ENCODE assay signal across 1 cellular context in the genomic region with DNA sequence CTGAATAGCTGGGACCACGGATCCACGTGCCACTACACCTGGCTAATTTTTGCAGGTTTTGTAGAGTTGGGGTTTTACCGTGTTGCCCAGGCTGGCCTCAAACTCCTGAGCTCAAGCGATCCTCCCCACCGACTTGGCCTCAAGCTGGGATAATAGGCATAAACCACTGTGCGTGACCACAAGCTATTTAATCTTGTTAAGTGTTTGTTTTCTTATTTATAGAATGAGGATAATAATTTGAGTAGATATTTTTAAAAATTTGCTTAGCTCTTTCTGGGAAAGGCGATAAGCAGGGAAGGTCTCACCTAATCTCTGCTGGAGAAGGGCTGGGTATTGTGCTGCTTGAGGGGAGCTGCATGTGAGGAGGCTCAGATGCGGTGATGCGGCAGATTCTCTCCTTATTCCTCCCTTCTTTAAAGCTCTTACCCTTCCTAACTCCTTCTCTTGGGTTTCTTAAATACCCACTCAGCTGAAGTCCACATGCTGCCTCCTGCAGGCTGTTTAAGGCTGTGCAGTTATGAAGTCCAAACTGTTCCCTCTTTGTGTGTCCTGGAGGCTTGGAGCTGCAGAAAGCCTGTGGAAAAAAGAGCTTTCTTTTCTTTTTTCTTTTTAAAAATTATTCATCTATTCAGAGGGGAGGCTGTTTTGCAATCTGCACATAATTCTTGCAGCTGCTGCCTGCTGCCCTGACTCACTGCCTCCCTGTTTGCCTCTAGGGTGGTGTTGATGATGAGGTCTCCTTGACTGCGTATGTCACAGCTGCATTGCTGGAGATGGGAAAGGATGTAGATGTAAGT.
TF ChIP-seq lines count a peak whose summit lies in the region.

No MANE protein-coding gene starts in this region.

TF ChIP-seq in K562, 482 proteins besides CTCF, POLR2A, EP300 and RAD21:
- TF ChIP-seq MTA2 (IDR thresholded peaks at IDR 0.05; ENCODE audit: low read depth) (no peak), MLLT1 (IDR thresholded peaks at IDR 0.05) (no peak), TCF3 (CRISPR knock-in tag; IDR thresholded peaks at IDR 0.05) (peak; percentile 26; the same call in 1 of the 2 replicates), ZNF766 (CRISPR knock-in tag; conservative IDR thresholded peaks at IDR 0.05) (peak; percentile 89), HMGN3 (IDR thresholded peaks at IDR 0.05; ENCODE audit: borderline replicate concordance, extremely low read depth, insufficient read length, low read depth, low read length) (no peak), GTF2E2 (tag; IDR thresholded peaks at IDR 0.05) (no peak), SMC3 (conservative IDR thresholded peaks at IDR 0.05; ENCODE audit: insufficient read depth, low read depth, low read length) (0 out of 2 replicates have a peak, but pooled peaks have one; percentile 16), RNF2 (IDR thresholded peaks at IDR 0.05) (no peak)
